Comparison of ENCODE assay signal across 8 cellular contexts in the genomic region with DNA sequence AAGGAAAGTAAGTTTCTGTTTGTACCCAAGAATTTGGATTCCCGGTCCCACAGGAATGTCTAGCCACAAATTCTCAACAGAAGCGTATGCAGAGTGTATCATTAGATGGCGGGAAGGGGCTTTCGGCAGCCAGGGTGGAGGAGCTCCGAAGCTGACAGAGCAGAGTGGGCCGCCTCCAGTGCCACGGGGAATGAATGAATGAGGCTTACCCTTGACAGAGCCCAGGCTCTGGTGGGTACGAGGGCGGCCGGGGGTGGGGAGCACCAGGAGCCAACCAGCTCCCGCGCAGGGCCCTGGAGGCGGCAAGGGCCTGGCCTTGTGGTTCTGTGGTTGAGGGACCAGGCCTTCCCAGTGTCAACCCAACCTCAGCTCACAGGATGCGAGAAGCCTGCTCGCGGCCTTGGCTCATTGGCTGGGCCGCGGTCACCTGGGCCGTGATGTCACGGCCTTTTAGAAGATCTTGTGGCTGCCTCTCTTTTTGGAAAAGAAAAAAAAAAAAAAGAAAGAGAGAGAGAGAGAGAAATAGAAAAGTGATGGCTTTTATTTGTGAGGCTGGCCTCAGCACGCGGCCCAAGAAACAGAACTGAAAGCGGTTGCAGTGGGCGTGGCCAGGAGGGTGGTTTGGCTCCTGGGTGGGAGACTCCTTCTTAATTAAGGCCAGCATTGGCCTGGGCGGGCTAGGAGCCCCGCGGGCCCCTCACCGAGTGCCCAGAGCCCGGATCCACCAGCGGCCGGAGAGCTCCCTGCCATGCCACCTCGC. TPM values are rescaled to one million over a fixed set of nuclear protein-coding genes. Genes with fewer than 3 reads are reported as not detected.
DNase-seq lines count a peak whose midpoint lies in the region; ATAC-seq and TF ChIP-seq lines count a peak whose summit lies in the region.

No MANE protein-coding gene starts in this region.

- ATAC-seq in GM19035 (IDR thresholded peaks at IDR 0.05; ENCODE audit: unreplicated experiment) = peak; percentile 82
- ATAC-seq in HG03066 (IDR thresholded peaks at IDR 0.05; ENCODE audit: low read depth, unreplicated experiment) = peak; percentile 81

- H3K4me3 ChIP-seq in astrocyte of the spinal cord (ENCODE audit: low read depth, low read length) = no peak overlapping the region

- no peak for TF ChIP-seq CTCF in astrocyte of the spinal cord (IDR thresholded peaks at IDR 0.05; ENCODE audit: low read depth, low read length)

- in situ Hi-C loops in astrocyte of the spinal cord (cut with HindIII; ENCODE audit: low sequenced_read_pairs) = no loop called here

- peak; percentile 84 for DNase-seq in T-helper 22 cell (ENCODE audit: low read depth)
- peak; percentile 59 for DNase-seq in astrocyte of the spinal cord (ENCODE audit: low read depth, low spot score)
- DNase-seq in stimulated activated CD4-positive, alpha-beta T cell treated with anti-CD3 and anti-CD28 coated beads, Interleukin-1b, Interleukin-23, amount 100 ng/mL, for 4 hours (ENCODE audit: low read depth in 2 of 2) = peak; percentile 68 to 75
- DNase-seq in NCI-H2029 treated with DMSO at 0.1 percent for 48 hours (lab: John Stamatoyannopoulos, UW) = no peak
- no peak for DNase-seq in SK-N-DZ (ENCODE audit: low spot score)
- no peak for DNase-seq in foreskin melanocyte

RNA-seq across cellular contexts. Expression of gene RUNX3, which starts 34.9 kb away (rescaled TPM):
- polyA plus RNA-seq in SK-N-DZ (2014; cell fraction: cytosol; rRNA removed) = 0.05 TPM in 1 of 2 replicates, not detected in the other
- not detected in 2 replicates for polyA plus RNA-seq in SK-N-DZ (2014; cell fraction: nucleus; rRNA removed)

Comparison
In these comparisons a context has a peak if more than half of its experiments do, and no peak if none do; other contexts are left out.
1. DNase-seq: peak in T-helper 22 cell (single experiment), astrocyte of the spinal cord (single experiment) and stimulated activated CD4-positive, alpha-beta T cell treated with anti-CD3 and anti-CD28 coated beads, Interleukin-1b, Interleukin-23, amount 100 ng/mL, for 4 hours (2 of 2); none in NCI-H2029 treated with DMSO at 0.1 percent for 48 hours (single experiment), SK-N-DZ (single experiment) and foreskin melanocyte (single experiment).